11 cellular contexts compared by ENCODE assay signal in genomic region chr21:28235169-28235892, GRCh38.
A peak's percentile ranks its signal among the peaks of the same experiment; 100 is the strongest.
DNase-seq lines count a peak whose midpoint lies in the region; ATAC-seq and TF ChIP-seq lines count a peak whose summit lies in the region.
"Had no signal": no experiment of that assay in that cellular context is flagged by ENCODE, and none has a peak within 500 bp of the region (broad histone marks: within the 10 kb centered on the region; RNA-seq: fewer than 3 reads in every experiment).

No MANE protein-coding gene starts in this region.

- no TSS peak for BruUV-seq in Calu3 (replicated peaks; lab: Mats Ljungman, UMichigan)

- H4K20me1 ChIP-seq in smooth muscle cell (ENCODE audit: low read depth): no peaks in the 10 kb centered on the region

- TF ChIP-seq POLR2A in heart left ventricle (IDR thresholded peaks at IDR 0.05): no peak

- no peaks in the 10 kb centered on the region for H3K79me2 ChIP-seq in smooth muscle cell (ENCODE audit: low read depth)

- intact Hi-C loops in heart left ventricle (cut with DNase I): loop anchor here in 2 of 10 donors (10.0 kb wide), 1 partner anchor 121 kb away; no protein-coding TSS in a partner anchor
- intact Hi-C loops in sciatic nerve (cut with DNase I): no loop called here
- intact Hi-C loops in Calu3 (cut with micrococcal nuclease; ENCODE audit: unreplicated experiment): no loop called here

- H3K36me3 ChIP-seq in heart left ventricle: no peaks in the 10 kb centered on the region
- H3K36me3 ChIP-seq in smooth muscle cell (ENCODE audit: low read depth): no peaks in the 10 kb centered on the region

- H3K4me2 ChIP-seq in smooth muscle cell: no peak overlapping the region

- H3K36me3 Mint-ChIP-seq in Calu3 (ENCODE audit: insufficient read depth, unreplicated experiment): no peaks in the 10 kb centered on the region

- no peaks in the 10 kb centered on the region for H3K9me3 ChIP-seq in heart left ventricle
- no peaks in the 10 kb centered on the region for H3K9me3 ChIP-seq in smooth muscle cell (replicated peaks; ENCODE audit: low read depth)

- TF ChIP-seq CTCF in heart left ventricle (IDR thresholded peaks at IDR 0.05): peak in 5 of 12 donors; percentile 4 to 19 (median 6)
- no peak for TF ChIP-seq CTCF in Calu3 (IDR thresholded peaks at IDR 0.05; ENCODE audit: unreplicated experiment)
- no peak for TF ChIP-seq CTCF in smooth muscle cell (IDR thresholded peaks at IDR 0.05; ENCODE audit: borderline replicate concordance, insufficient read depth, poor library complexity, severe bottlenecking)

- peak; percentile 47 for DNase-seq in KG1 (lab: John Stamatoyannopoulos, UW)
- DNase-seq in SKM-1 treated with dmso at 0.1 percent for 144 hours (lab: John Stamatoyannopoulos, UW; ENCODE audit: unreplicated experiment): peak; percentile 91
- DNase-seq in heart left ventricle: peak in 1 of 5 donors; percentile 31
- DNase-seq in sciatic nerve (ENCODE audit: low spot score): no peak
- no peak for DNase-seq in Calu3
- DNase-seq in smooth muscle cell (lab: John Stamatoyannopoulos, UW; ENCODE audit: unreplicated experiment): no peak
- no peak for DNase-seq in NCI-H2196 treated with DMSO at 0.1 percent for 48 hours (lab: John Stamatoyannopoulos, UW; ENCODE audit: unreplicated experiment)
- DNase-seq: kidney glomerular epithelial cell, NCI-H2029 treated with DMSO at 0.1 percent for 48 hours had no signal

- H3K27ac Mint-ChIP-seq in Calu3 (ENCODE audit: unreplicated experiment): no peak overlapping the region

- CTCF ChIA-PET in Calu3 (lab: Charles Lee): no interaction called here

- H3K9ac ChIP-seq in smooth muscle cell (ENCODE audit: low read depth): no peak overlapping the region

- no peaks in the 10 kb centered on the region for H3K27me3 ChIP-seq in heart left ventricle
- H3K27me3 ChIP-seq in smooth muscle cell (ENCODE audit: low read depth): no peaks in the 10 kb centered on the region

- H3K4me3 Mint-ChIP-seq in Calu3 (ENCODE audit: low read depth, unreplicated experiment): no peak overlapping the region

- no peaks in the 10 kb centered on the region for H3K9me3 Mint-ChIP-seq in Calu3 (ENCODE audit: low read depth, unreplicated experiment)

- H3K4me1 Mint-ChIP-seq in Calu3 (ENCODE audit: low read depth, unreplicated experiment): peaks cover 1% of the 10 kb centered on the region

- WGBS in heart left ventricle, 4 donors: 64 to 78% (median 72%) methylated on average over 3 of the region's 3 CpGs
- 78% methylated on average over 3 of the region's 3 CpGs for WGBS in smooth muscle cell (ENCODE audit: low lambda C conversion rate)

- H3K4me1 ChIP-seq in heart left ventricle (peaks cover 0 to 28% (median 8%) of the 10 kb centered on the region in 12 donors), smooth muscle cell (ENCODE audit: low read depth) (peaks cover 6% of the 10 kb centered on the region)

- no peaks in the 10 kb centered on the region for H3K27me3 Mint-ChIP-seq in Calu3 (ENCODE audit: unreplicated experiment)

- peak; percentile 11 to 64 (median 36) for ATAC-seq in heart left ventricle
- ATAC-seq in sciatic nerve: peak; percentile 50
- no peak for ATAC-seq in GM18511 (IDR thresholded peaks at IDR 0.05; ENCODE audit: unreplicated experiment)

- no peaks in the 10 kb centered on the region for H3F3A ChIP-seq in smooth muscle cell (ENCODE audit: low read depth)

- no peak overlapping the region for H2AFZ ChIP-seq in smooth muscle cell (ENCODE audit: low read depth)

- peak overlapping the region in 1 of 12 donors; percentile 59 for H3K27ac ChIP-seq in heart left ventricle
- no peak overlapping the region for H3K27ac ChIP-seq in smooth muscle cell (ENCODE audit: low read depth)
- H3K27ac ChIP-seq: SK-N-MC had no signal

- H3K4me3 ChIP-seq in heart left ventricle: no peak overlapping the region
- no peak overlapping the region for H3K4me3 ChIP-seq in smooth muscle cell
- H3K4me3 ChIP-seq: SK-N-MC had no signal

Comparison
In these comparisons a context has a peak if more than half of its experiments do, and no peak if none do; other contexts are left out.
1. DNase-seq: peak in KG1 (single experiment) and SKM-1 treated with dmso at 0.1 percent for 144 hours (single experiment); none in sciatic nerve (single experiment), Calu3 (single experiment), smooth muscle cell (single experiment) and NCI-H2196 treated with DMSO at 0.1 percent for 48 hours (single experiment).